Comparison of ENCODE assay signal across 1 cellular context in the genomic region with DNA sequence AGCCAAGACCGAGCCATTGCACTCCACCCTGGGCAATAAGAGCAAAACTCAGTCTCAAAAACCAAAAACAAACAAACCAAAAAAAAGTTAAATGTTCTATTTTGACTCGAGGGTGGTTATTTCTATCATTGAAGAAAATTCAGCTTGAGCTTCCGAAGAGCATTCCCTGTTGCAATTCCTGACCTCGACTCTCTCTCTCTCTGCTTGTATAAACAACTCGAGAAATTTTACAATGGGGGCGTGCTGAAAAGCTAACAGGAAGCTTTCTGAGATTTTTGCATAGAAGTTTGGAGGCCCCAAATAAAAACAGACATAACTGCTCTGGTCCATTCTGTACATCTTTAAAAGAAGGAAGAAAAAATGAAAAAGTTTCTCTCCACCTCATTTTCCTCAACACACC.
TF ChIP-seq lines count a peak whose summit lies in the region.

No MANE protein-coding gene starts in this region.

TF ChIP-seq in HepG2, 621 proteins besides CTCF, POLR2A, EP300 and RAD21:
- TF ChIP-seq, protein P1, sequence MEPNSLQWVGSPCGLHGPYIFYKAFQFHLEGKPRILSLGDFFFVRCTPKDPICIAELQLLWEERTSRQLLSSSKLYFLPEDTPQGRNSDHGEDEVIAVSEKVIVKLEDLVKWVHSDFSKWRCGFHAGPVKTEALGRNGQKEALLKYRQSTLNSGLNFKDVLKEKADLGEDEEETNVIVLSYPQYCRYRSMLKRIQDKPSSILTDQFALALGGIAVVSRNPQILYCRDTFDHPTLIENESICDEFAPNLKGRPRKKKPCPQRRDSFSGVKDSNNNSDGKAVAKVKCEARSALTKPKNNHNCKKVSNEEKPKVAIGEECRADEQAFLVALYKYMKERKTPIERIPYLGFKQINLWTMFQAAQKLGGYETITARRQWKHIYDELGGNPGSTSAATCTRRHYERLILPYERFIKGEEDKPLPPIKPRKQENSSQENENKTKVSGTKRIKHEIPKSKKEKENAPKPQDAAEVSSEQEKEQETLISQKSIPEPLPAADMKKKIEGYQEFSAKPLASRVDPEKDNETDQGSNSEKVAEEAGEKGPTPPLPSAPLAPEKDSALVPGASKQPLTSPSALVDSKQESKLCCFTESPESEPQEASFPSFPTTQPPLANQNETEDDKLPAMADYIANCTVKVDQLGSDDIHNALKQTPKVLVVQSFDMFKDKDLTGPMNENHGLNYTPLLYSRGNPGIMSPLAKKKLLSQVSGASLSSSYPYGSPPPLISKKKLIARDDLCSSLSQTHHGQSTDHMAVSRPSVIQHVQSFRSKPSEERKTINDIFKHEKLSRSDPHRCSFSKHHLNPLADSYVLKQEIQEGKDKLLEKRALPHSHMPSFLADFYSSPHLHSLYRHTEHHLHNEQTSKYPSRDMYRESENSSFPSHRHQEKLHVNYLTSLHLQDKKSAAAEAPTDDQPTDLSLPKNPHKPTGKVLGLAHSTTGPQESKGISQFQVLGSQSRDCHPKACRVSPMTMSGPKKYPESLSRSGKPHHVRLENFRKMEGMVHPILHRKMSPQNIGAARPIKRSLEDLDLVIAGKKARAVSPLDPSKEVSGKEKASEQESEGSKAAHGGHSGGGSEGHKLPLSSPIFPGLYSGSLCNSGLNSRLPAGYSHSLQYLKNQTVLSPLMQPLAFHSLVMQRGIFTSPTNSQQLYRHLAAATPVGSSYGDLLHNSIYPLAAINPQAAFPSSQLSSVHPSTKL (CRISPR knock-in tag; IDR thresholded peaks at IDR 0.05): peak; percentile 29; the same call in 1 of the 2 replicates
